Comparison of ENCODE assay signal across 9 cellular contexts in the genomic region with DNA sequence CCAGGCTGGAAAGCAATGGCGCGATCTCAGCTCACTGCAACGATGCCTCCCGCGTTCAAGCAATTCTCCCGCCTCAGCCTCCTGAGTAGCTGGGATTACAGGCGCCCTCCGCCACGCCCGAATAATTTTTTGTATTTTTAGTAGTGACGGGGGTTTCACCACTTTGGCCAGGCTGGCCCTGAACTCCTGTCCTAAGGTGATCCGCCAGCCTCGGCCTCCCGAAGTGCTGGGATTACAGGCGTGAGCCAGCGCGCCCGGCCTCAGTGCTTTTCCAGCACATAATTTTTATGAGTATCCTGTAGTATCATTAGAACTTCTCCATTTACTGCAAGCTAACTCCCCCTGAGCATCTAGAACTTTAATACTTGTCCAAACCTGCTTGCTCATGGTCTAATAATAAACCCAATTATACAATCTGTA. TPM values are rescaled to one million over a fixed set of nuclear protein-coding genes. Genes with fewer than 3 reads are reported as not detected.
DNase-seq lines count a peak whose midpoint lies in the region; ATAC-seq, FAIRE-seq and TF ChIP-seq lines count a peak whose summit lies in the region.
"Had no signal": no experiment of that assay in that cellular context is flagged by ENCODE, and none has a peak within 500 bp of the region (broad histone marks: within the 10 kb centered on the region; RNA-seq: fewer than 3 reads in every experiment).

No MANE protein-coding gene starts in this region.

- H3K27me3 ChIP-seq in cardiac muscle cell = no peaks in the 10 kb centered on the region
- no peaks in the 10 kb centered on the region for H3K27me3 ChIP-seq in brain microvascular endothelial cell (replicated peaks)
- H3K27me3 ChIP-seq in mesenchymal stem cell (ENCODE audit: control insufficient read depth in 1 of 2, insufficient read depth in 1 of 2, low read length in 2 of 2) = no peaks in the 10 kb centered on the region
- no peaks in the 10 kb centered on the region for H3K27me3 ChIP-seq in uterus

- no peak for DNase-seq in cardiac muscle cell (ENCODE audit: low read depth in 1 of 2, low spot score in 1 of 2)
- no peak for DNase-seq in left ventricle myocardium superior
- no peak for DNase-seq in brain microvascular endothelial cell
- DNase-seq in mesenchymal stem cell = no peak
- peak; percentile 20 to 25 for DNase-seq in uterus
- no peak for DNase-seq in GM19239 (ENCODE audit: insufficient read length, low spot score)
- no peak for DNase-seq in HEK293T (ENCODE audit: extremely low spot score)

- H2AK5ac ChIP-seq in mesenchymal stem cell (ENCODE audit: low read length, severe bottlenecking) = no peak overlapping the region

- no peak overlapping the region for H2BK12ac ChIP-seq in mesenchymal stem cell (ENCODE audit: low read length in 2 of 2)

- H3K4me1 ChIP-seq in cardiac muscle cell (ENCODE audit: low read depth) (peaks cover 8% of the 10 kb centered on the region), mesenchymal stem cell (ENCODE audit: control insufficient read depth, insufficient read depth, low read depth, low read length) (peaks cover 9% of the 10 kb centered on the region), uterus (no peaks in the 10 kb centered on the region)

- H3K18ac ChIP-seq in mesenchymal stem cell (ENCODE audit: low read depth in 1 of 2, low read length in 2 of 2) = no peak overlapping the region

- no peak overlapping the region for H2AFZ ChIP-seq in mesenchymal stem cell (ENCODE audit: low read depth, low read length)

- H4K91ac ChIP-seq in mesenchymal stem cell (ENCODE audit: low read length) = no peak overlapping the region

- H3K9me3 ChIP-seq in cardiac muscle cell (ENCODE audit: low read depth) (no peaks in the 10 kb centered on the region), mesenchymal stem cell (ENCODE audit: control insufficient read depth, low read length) (no peaks in the 10 kb centered on the region), uterus (no peaks in the 10 kb centered on the region)

- no peak for FAIRE-seq in GM19239 (lab: Jason Lieb, UNC)
- FAIRE-seq: islet of Langerhans had no signal

- no peak overlapping the region for H3K4ac ChIP-seq in mesenchymal stem cell (ENCODE audit: low read depth in 1 of 2, low read length in 2 of 2)

- no peak for ATAC-seq in left ventricle myocardium superior
- no peak for ATAC-seq in GM21786 (IDR thresholded peaks at IDR 0.05; ENCODE audit: unreplicated experiment)

- in situ Hi-C loops in brain microvascular endothelial cell (cut with HindIII; ENCODE audit: low pct_ligation_motif_present, low sequenced_read_pairs) = no loop called here

- no peak overlapping the region for H3K23ac ChIP-seq in mesenchymal stem cell (ENCODE audit: low read length in 2 of 2)

- POLR2A ChIA-PET in HEK293T (lab: Yijun Ruan, JAX) = interaction anchor here (1.6 kb wide), 1 partner anchor 144 kb away, joined by 4 read pairs; no protein-coding TSS in a partner anchor

- H3K9ac ChIP-seq in mesenchymal stem cell (ENCODE audit: low read length) = peak overlapping the region; percentile 93

- TF ChIP-seq CTCF in cardiac muscle cell (IDR thresholded peaks at IDR 0.05; ENCODE audit: low read depth, low read length) (no peak), brain microvascular endothelial cell (IDR thresholded peaks at IDR 0.05; ENCODE audit: low read depth, low read length, missing control alignments) (no peak), uterus (IDR thresholded peaks at IDR 0.05) (no peak)

- no peaks in the 10 kb centered on the region for H3K79me1 ChIP-seq in mesenchymal stem cell (replicated peaks; ENCODE audit: low read length, poor library complexity, severe bottlenecking)

- peak overlapping the region; percentile 95 for H3K27ac ChIP-seq in cardiac muscle cell
- peak overlapping the region; percentile 73 for H3K27ac ChIP-seq in brain microvascular endothelial cell
- H3K27ac ChIP-seq in mesenchymal stem cell (ENCODE audit: low read length, poor library complexity, severe bottlenecking) = peak overlapping the region; percentile 34
- peak overlapping the region; percentile 96 to 97 for H3K27ac ChIP-seq in uterus

- no peak overlapping the region for H2BK15ac ChIP-seq in mesenchymal stem cell (ENCODE audit: low read depth, poor library complexity, severe bottlenecking)

- H2BK5ac ChIP-seq in mesenchymal stem cell (ENCODE audit: low read depth, low read length, poor library complexity, severe bottlenecking) = peak overlapping the region; percentile 57

- no peak overlapping the region for H4K8ac ChIP-seq in mesenchymal stem cell (ENCODE audit: low read length)

- no peak for TF ChIP-seq POLR2A in uterus (IDR thresholded peaks at IDR 0.05)

- H3K36me3 ChIP-seq in cardiac muscle cell (no peaks in the 10 kb centered on the region), brain microvascular endothelial cell (replicated peaks) (no peaks in the 10 kb centered on the region), mesenchymal stem cell (ENCODE audit: control insufficient read depth in 1 of 2, insufficient read depth in 2 of 2, low read depth in 1 of 2, low read length in 2 of 2) (peaks cover 0 to 4% of the 10 kb centered on the region in 2 experiments), uterus (no peaks in the 10 kb centered on the region)

- H3K4me2 ChIP-seq in mesenchymal stem cell (ENCODE audit: low read length, poor library complexity, severe bottlenecking) = peak overlapping the region; percentile 76

- no peak overlapping the region for H3K14ac ChIP-seq in mesenchymal stem cell (ENCODE audit: low read length in 2 of 2)

- CTCF ChIA-PET in HEK293T (lab: Yijun Ruan, JAX) = interaction anchor here (0.6 kb wide), 1 partner anchor 100 kb away, joined by 3 read pairs; no protein-coding TSS in a partner anchor

- H2BK120ac ChIP-seq in mesenchymal stem cell (ENCODE audit: low read depth, low read length) = no peak overlapping the region

- intact Hi-C loops in left ventricle myocardium superior (cut with micrococcal nuclease) = no loop called here
- intact Hi-C loops in uterus (cut with DNase I; ENCODE audit: low total_unique reads) = no loop called here

- H3K4me3 ChIP-seq in cardiac muscle cell (peak overlapping the region; percentile 75), brain microvascular endothelial cell (ENCODE audit: low read depth, low read length) (peak overlapping the region; percentile 69), mesenchymal stem cell (ENCODE audit: insufficient read depth in 1 of 2, low read depth in 1 of 2, low read length in 2 of 2) (peak overlapping the region; percentile 36 to 89), uterus (peak overlapping the region; percentile 70 to 89)

- 91% methylated on average over 18 of the region's 18 CpGs for WGBS in mesenchymal stem cell

TF ChIP-seq in HEK293T, 16 proteins besides CTCF, POLR2A, EP300 and RAD21:
- TF ChIP-seq ZNF384 (IDR thresholded peaks at IDR 0.05) (no peak), SP1 (IDR thresholded peaks at IDR 0.05) (no peak), FOXM1 (IDR thresholded peaks at IDR 0.05; ENCODE audit: borderline replicate concordance) (no peak), LEF1 (IDR thresholded peaks at IDR 0.05; ENCODE audit: borderline replicate concordance) (no peak), HDGF (IDR thresholded peaks at IDR 0.05; ENCODE audit: borderline replicate concordance) (no peak), CTBP1 (IDR thresholded peaks at IDR 0.05; ENCODE audit: borderline replicate concordance) (no peak), FOXA1 (IDR thresholded peaks at IDR 0.05) (no peak), NFRKB (IDR thresholded peaks at IDR 0.05) (no peak), FOXK2 (IDR thresholded peaks at IDR 0.05) (no peak), TARDBP (IDR thresholded peaks at IDR 0.05) (no peak), BHLHE40 (IDR thresholded peaks at IDR 0.05; ENCODE audit: borderline replicate concordance) (no peak), L3MBTL2 (conservative IDR thresholded peaks at IDR 0.05) (no peak)
- TF ChIP-seq, protein P1, sequence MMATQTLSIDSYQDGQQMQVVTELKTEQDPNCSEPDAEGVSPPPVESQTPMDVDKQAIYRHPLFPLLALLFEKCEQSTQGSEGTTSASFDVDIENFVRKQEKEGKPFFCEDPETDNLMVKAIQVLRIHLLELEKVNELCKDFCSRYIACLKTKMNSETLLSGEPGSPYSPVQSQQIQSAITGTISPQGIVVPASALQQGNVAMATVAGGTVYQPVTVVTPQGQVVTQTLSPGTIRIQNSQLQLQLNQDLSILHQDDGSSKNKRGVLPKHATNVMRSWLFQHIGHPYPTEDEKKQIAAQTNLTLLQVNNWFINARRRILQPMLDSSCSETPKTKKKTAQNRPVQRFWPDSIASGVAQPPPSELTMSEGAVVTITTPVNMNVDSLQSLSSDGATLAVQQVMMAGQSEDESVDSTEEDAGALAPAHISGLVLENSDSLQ (IDR thresholded peaks at IDR 0.05) = no peak

RNA-seq across cellular contexts. Expression of a gene that starts 1.8 kb away (rescaled TPM):
- total RNA-seq in cardiac muscle cell (99.0 and 120 TPM in 2 replicates), left ventricle myocardium superior (105 TPM), uterus (10 to 100 TPM; 16.5 to 51.8 (median 33.9) TPM)
- 107 and 123 TPM in 2 replicates for polyA plus RNA-seq in cardiac muscle cell
- 63.6 TPM for polyA plus RNA-seq in mesenchymal stem cell (2013, experiment 1 of 2)
- polyA plus RNA-seq in mesenchymal stem cell (2013, experiment 2 of 2) = 69.4 TPM

Comparison
In these comparisons a context has a peak if more than half of its experiments do, and no peak if none do; other contexts are left out.
1. DNase-seq: peak in uterus (2 of 2); none in cardiac muscle cell (0 of 2), left ventricle myocardium superior (single experiment), brain microvascular endothelial cell (single experiment), mesenchymal stem cell (single experiment), GM19239 (single experiment) and HEK293T (single experiment).
2. H3K27ac ChIP-seq: peak in every context shown above with its lines; median percentile 96 in uterus; 95 in cardiac muscle cell; 73 in brain microvascular endothelial cell; 34 in mesenchymal stem cell.
3. Peak in every context shown above with its lines, with median percentiles within 50 percentile points of each other: H3K4me3 ChIP-seq.